In genomic region chr15:39534996-39535395, GRCh38 we compare ENCODE assay signal across 25 cellular contexts.
"Had no signal": no experiment of that assay in that cellular context is flagged by ENCODE, and none has a peak within 500 bp of the region (broad histone marks: within the 10 kb centered on the region; RNA-seq: fewer than 3 reads in every experiment).

No MANE protein-coding gene starts in this region.

- H3K36me3 ChIP-seq: adrenal gland, gastroesophageal sphincter had no signal

- H3K27me3 ChIP-seq: adrenal gland, body of pancreas, dorsolateral prefrontal cortex, gastroesophageal sphincter had no signal

- ATAC-seq: activated T-cell treated with anti-CD3 and anti-CD28 coated beads, Interleukin-2, amount 50 U/mL, for 4 hours; activated T-helper 17 cell treated with anti-CD3 and anti-CD28 coated beads, Interleukin-2, amount 50 U/mL, for 72 hours; body of pancreas; esophagus mucosa; gastroesophageal sphincter; WTC11 had no signal

- H3K4me1 ChIP-seq: body of pancreas had no signal

- H3K4me3 ChIP-seq: adrenal gland, body of pancreas, coronary artery, dorsolateral prefrontal cortex, gastroesophageal sphincter had no signal

- H3K27ac ChIP-seq: adrenal gland, body of pancreas, coronary artery, dorsolateral prefrontal cortex, gastroesophageal sphincter had no signal

- DNase-seq: activated CD4-positive, alpha-beta memory T cell treated with anti-CD3 and anti-CD28 coated beads, Interleukin-2, amount 10 ng/mL, durations not matched to agents 7 days and 5 days; activated CD4-positive, alpha-beta T cell treated with anti-CD3 and anti-CD28 coated beads for 1 hour; activated CD4-positive, alpha-beta T cell treated with anti-CD3 and anti-CD28 coated beads for 4 hours; activated CD4-positive, alpha-beta T cell treated with anti-CD3 and anti-CD28 coated beads, Interleukin-2, amount 10 ng/mL, durations not matched to agents 7 days and 5 days; activated CD4-positive, alpha-beta T cell treated with anti-CD3 and anti-CD28 coated beads, Interleukin-2, amount 50 U/mL, for 4 hours; activated effector memory CD4-positive, alpha-beta T cell treated with Interleukin-2 at 50 U/mL for 16 hours; activated gamma-delta T cell treated with Interleukin-2 at 50 U/mL for 16 hours; activated naive CD4-positive, alpha-beta T cell treated with anti-CD3 and anti-CD28 coated beads, Interleukin-2, amount 50 U/mL, for 16 hours; activated naive CD4-positive, alpha-beta T cell treated with Interleukin-2 at 50 U/mL for 16 hours; activated T-cell treated with anti-CD3 and anti-CD28 coated beads, Interleukin-2, amount 50 U/mL, for 4 hours; adrenal gland; amygdala; aorta; body of pancreas; dorsolateral prefrontal cortex; effector memory CD4-positive, alpha-beta T cell; endodermal cell; foreskin melanocyte; head of caudate nucleus; T-helper 2 cell had no signal

- H3K9me3 ChIP-seq: adrenal gland, body of pancreas, gastroesophageal sphincter had no signal
